ENCODE assay signal across 10 cellular contexts in the genomic region with DNA sequence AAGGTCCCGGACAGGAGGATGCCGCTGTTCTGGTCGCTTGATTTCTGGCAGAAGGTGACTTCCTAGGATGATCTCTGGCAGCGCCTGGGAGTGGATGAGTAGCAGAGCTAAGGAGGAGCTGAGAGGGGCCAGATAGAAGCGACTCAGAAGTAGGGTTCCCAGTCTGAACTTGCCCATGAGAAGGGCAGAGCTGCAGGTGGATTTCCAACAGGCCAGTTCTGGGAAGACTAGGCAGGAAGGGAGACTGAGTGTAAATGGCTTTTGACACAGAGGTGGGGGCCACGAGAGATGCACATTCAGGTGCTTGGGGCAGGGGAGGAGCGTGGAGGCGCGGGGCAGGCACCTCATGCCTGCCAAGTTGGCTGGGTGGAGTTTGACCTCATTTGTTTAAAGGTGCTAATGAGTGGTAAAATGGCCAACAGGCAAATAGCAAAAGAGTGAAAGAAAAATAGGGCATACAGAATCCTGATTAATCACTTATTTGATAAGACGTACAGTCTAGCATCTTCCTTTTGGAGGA. TPM values are rescaled to one million over a fixed set of nuclear protein-coding genes. Genes with fewer than 3 reads are reported as not detected.
DNase-seq lines count a peak whose midpoint lies in the region; ATAC-seq and TF ChIP-seq lines count a peak whose summit lies in the region.
"Had no signal": no experiment of that assay in that cellular context is flagged by ENCODE, and none has a peak within 500 bp of the region (broad histone marks: within the 10 kb centered on the region; RNA-seq: fewer than 3 reads in every experiment).

No MANE protein-coding gene starts in this region.

- H3K36me3 ChIP-seq in mucosa of descending colon (ENCODE audit: low read depth): no peaks in the 10 kb centered on the region
- H3K36me3 ChIP-seq in esophagus squamous epithelium: peaks cover 0 to 36% (median 0%) of the 10 kb centered on the region in 3 donors
- peaks cover 0 to 10% (median 4%) of the 10 kb centered on the region in 4 donors for H3K36me3 ChIP-seq in stomach

- POLR2A ChIA-PET in activated B cell treated with CpG ODN at 0.5 μM for 24 hours (lab: Charles Lee): no interaction called here

- no peak for TF ChIP-seq EP300 in stomach (IDR thresholded peaks at IDR 0.05)

- peak; percentile 3 for ATAC-seq in HG02588 (IDR thresholded peaks at IDR 0.05; ENCODE audit: unreplicated experiment)
- no peak for ATAC-seq in activated B cell treated with CpG ODN at 0.5 μM for 24 hours (ENCODE audit: low read depth)
- peak; percentile 50 for ATAC-seq in mucosa of descending colon
- ATAC-seq in GM18868 (IDR thresholded peaks at IDR 0.05; ENCODE audit: unreplicated experiment): no peak

- peaks cover 32% of the 10 kb centered on the region for H3K36me3 Mint-ChIP-seq in activated B cell treated with CpG ODN at 0.5 μM for 24 hours (ENCODE audit: low read depth)

- no peaks in the 10 kb centered on the region for H3K9me3 Mint-ChIP-seq in activated B cell treated with CpG ODN at 0.5 μM for 24 hours

- H3K4me3 ChIP-seq in GM12865 (ENCODE audit: low read depth, low read length) (peak overlapping the region; percentile 69), mucosa of descending colon (no peak overlapping the region), esophagus squamous epithelium (no peak overlapping the region), stomach (no peak overlapping the region)

- H3K9me3 ChIP-seq in mucosa of descending colon: no peaks in the 10 kb centered on the region
- H3K9me3 ChIP-seq in esophagus squamous epithelium: no peaks in the 10 kb centered on the region
- no peaks in the 10 kb centered on the region for H3K9me3 ChIP-seq in stomach

- H3K4me1 Mint-ChIP-seq in activated B cell treated with CpG ODN at 0.5 μM for 24 hours: peaks cover 76% of the 10 kb centered on the region

- peak overlapping the region; percentile 76 for H3K27ac Mint-ChIP-seq in activated B cell treated with CpG ODN at 0.5 μM for 24 hours

- TF ChIP-seq POLR2A in esophagus squamous epithelium (IDR thresholded peaks at IDR 0.05) (no peak), stomach (IDR thresholded peaks at IDR 0.05) (no peak)

- H3K27ac ChIP-seq in esophagus squamous epithelium: no peak overlapping the region
- peak overlapping the region in 2 of 5 donors; percentile 8 to 31 for H3K27ac ChIP-seq in stomach

- no peak for TF ChIP-seq CTCF in GM12865 (IDR thresholded peaks at IDR 0.05; ENCODE audit: insufficient read depth, low read depth, low read length, missing control alignments)
- TF ChIP-seq CTCF in activated B cell treated with CpG ODN at 0.5 μM for 24 hours (IDR thresholded peaks at IDR 0.05): no peak
- no peak for TF ChIP-seq CTCF in mucosa of descending colon (IDR thresholded peaks at IDR 0.05)
- TF ChIP-seq CTCF in esophagus squamous epithelium (IDR thresholded peaks at IDR 0.05): no peak
- TF ChIP-seq CTCF in stomach (IDR thresholded peaks at IDR 0.05): no peak

- 36 to 43% methylated on average over 6 to 10 of the region's 10 CpGs for WGBS in esophagus squamous epithelium, 2 donors
- 58 to 74% (median 64%) methylated on average over 10 of the region's 10 CpGs for WGBS in stomach, 5 donors

- H3K27me3 Mint-ChIP-seq in activated B cell treated with CpG ODN at 0.5 μM for 24 hours: no peaks in the 10 kb centered on the region

- peak; percentile 65 for DNase-seq in GM12865 (ENCODE audit: low read depth)
- DNase-seq in activated B cell treated with CpG ODN at 0.5 μM for 24 hours: no peak
- DNase-seq in mucosa of descending colon: no peak
- no peak for DNase-seq in esophagus squamous epithelium (lab: John Stamatoyannopoulos, UW)
- no peak for DNase-seq in stomach
- no peak for DNase-seq in NCI-H2107 (lab: John Stamatoyannopoulos, UW)
- DNase-seq: Calu3, T-helper 9 cell had no signal

- CTCF ChIA-PET in activated B cell treated with CpG ODN at 0.5 μM for 24 hours (lab: Charles Lee): interaction anchor here (1.3 kb wide), 1 partner anchor 154 kb away, joined by 3 read pairs; no protein-coding TSS in a partner anchor

- H3K27me3 ChIP-seq in esophagus squamous epithelium (no peaks in the 10 kb centered on the region), stomach (no peaks in the 10 kb centered on the region)

- intact Hi-C loops in activated B cell treated with CpG ODN at 0.5 μM for 24 hours (cut with micrococcal nuclease) (loop anchor here (10.0 kb wide), 1 partner anchor 749 kb away; a partner anchor contains a TSS), mucosa of descending colon (cut with DNase I, micrococcal nuclease) (no loop called here), esophagus squamous epithelium (cut with DNase I) (no loop called here), stomach (cut with DNase I; ENCODE audit: low total_unique reads) (no loop called here)

- H3K4me3 Mint-ChIP-seq in activated B cell treated with CpG ODN at 0.5 μM for 24 hours: peak overlapping the region; percentile 41

- peaks cover 10% of the 10 kb centered on the region for H3K4me1 ChIP-seq in mucosa of descending colon (ENCODE audit: low read depth)
- peaks cover 7 to 68% (median 18%) of the 10 kb centered on the region in 3 donors for H3K4me1 ChIP-seq in esophagus squamous epithelium
- H3K4me1 ChIP-seq in stomach: peaks cover 21 to 83% (median 61%) of the 10 kb centered on the region in 4 donors

RNA-seq across cellular contexts. Expression of a gene that starts 58.8 kb away (rescaled TPM):
- not detected in 2 replicates for total RNA-seq in activated B cell treated with CpG ODN at 0.5 μM for 24 hours
- 1 to 10 TPM; 2.4 to 9.6 (median 6.6) TPM for total RNA-seq in mucosa of descending colon
- not detected for total RNA-seq in esophagus squamous epithelium
- 10 to 100 TPM in 1 of 5 donors, 1 to 10 TPM in 1, under 1 TPM in 3; 0.29 to 11.0 (median 0.89) TPM for total RNA-seq in stomach
- polyA plus RNA-seq in stomach: 1 to 10 TPM; 1.9 to 3.5 (median 2.3) TPM

Comparison
In these comparisons a context has a peak if more than half of its experiments do, and no peak if none do; other contexts are left out.
1. ATAC-seq: peak in HG02588 (single experiment) and mucosa of descending colon (single experiment); none in activated B cell treated with CpG ODN at 0.5 μM for 24 hours (single experiment) and GM18868 (single experiment).